ENCODE assay signal across 8 cellular contexts in genomic region chr11:67799808-67800207, GRCh38.
DNase-seq lines count a peak whose midpoint lies in the region; ATAC-seq and TF ChIP-seq lines count a peak whose summit lies in the region.
"Not testable (repeated sequence)": the region's sequence is repeated elsewhere in the genome, so short reads cannot be mapped to it uniquely, and the experiment has no call there.

No MANE protein-coding gene starts in this region.

- not testable (repeated sequence) for ATAC-seq in naive B cell (ENCODE audit: low read depth in 2 of 2)

- CTCF ChIA-PET in activated CD4-positive, alpha-beta memory T cell treated with anti-CD3 and anti-CD28 coated beads, Interleukin-2, amount 10 ng/mL, durations not matched to agents 7 days and 5 days (lab: Charles Lee): not testable (repeated sequence)

- H3K4me3 ChIP-seq in OCI-LY1 (ENCODE audit: low read depth, low read length, poor library complexity, severe bottlenecking); fibroblast of villous mesenchyme (ENCODE audit: low read depth, low read length): not testable (repeated sequence)

- peaks cover 20% of the 10 kb centered on the region for H3K4me1 Mint-ChIP-seq in activated CD4-positive, alpha-beta memory T cell treated with anti-CD3 and anti-CD28 coated beads, Interleukin-2, amount 10 ng/mL, durations not matched to agents 7 days and 5 days
- peaks cover 18% of the 10 kb centered on the region for H3K4me1 Mint-ChIP-seq in brain
- H3K4me1 Mint-ChIP-seq in naive B cell: peaks cover 0 to 20% (median 7%) of the 10 kb centered on the region in 3 donors

- H3K36me3 Mint-ChIP-seq in activated CD4-positive, alpha-beta memory T cell treated with anti-CD3 and anti-CD28 coated beads, Interleukin-2, amount 10 ng/mL, durations not matched to agents 7 days and 5 days (ENCODE audit: low read depth); brain; naive B cell: not testable (repeated sequence)

- not testable (repeated sequence) for DNase-seq in AG09319 (ENCODE audit: extremely low read depth, low read depth); fibroblast of villous mesenchyme (ENCODE audit: low read depth)
- peak; percentile 28 for DNase-seq in activated CD4-positive, alpha-beta memory T cell treated with anti-CD3 and anti-CD28 coated beads, Interleukin-2, amount 10 ng/mL, durations not matched to agents 7 days and 5 days
- peak; percentile 27 for DNase-seq in naive B cell
- DNase-seq in stimulated activated CD8-positive, alpha-beta memory T cell treated with anti-CD3 and anti-CD28 coated beads, Interleukin-4, amount 100 ng/mL, for 48 hours: peak; percentile 27

- TF ChIP-seq CTCF in AG09319 (IDR thresholded peaks at IDR 0.05; ENCODE audit: low read depth, low read length) (peak; percentile 30), GM12873 (IDR thresholded peaks at IDR 0.05; ENCODE audit: insufficient read depth, low read depth, low read length, missing control alignments) (peak; percentile 52), OCI-LY1 (IDR thresholded peaks at IDR 0.05; ENCODE audit: low read length) (peak; percentile 39), brain (conservative IDR thresholded peaks at IDR 0.05) (peak; percentile 53 to 64), fibroblast of villous mesenchyme (IDR thresholded peaks at IDR 0.05; ENCODE audit: insufficient read depth, low read depth, low read length) (peak; percentile 41)

- H3K27ac ChIP-seq in OCI-LY1 (ENCODE audit: low read depth, low read length, poor library complexity, severe bottlenecking): not testable (repeated sequence)

- H3K9ac ChIP-seq in OCI-LY1 (ENCODE audit: low read length): not testable (repeated sequence)

- H3K27ac Mint-ChIP-seq in activated CD4-positive, alpha-beta memory T cell treated with anti-CD3 and anti-CD28 coated beads, Interleukin-2, amount 10 ng/mL, durations not matched to agents 7 days and 5 days; naive B cell: not testable (repeated sequence)
- peak overlapping the region in 1 of 5 experiments; percentile 49 for H3K27ac Mint-ChIP-seq in brain

- H2AFZ ChIP-seq in OCI-LY1 (ENCODE audit: low read length): not testable (repeated sequence)

- H3K27me3 ChIP-seq in OCI-LY1 (ENCODE audit: insufficient read depth, low read length): not testable (repeated sequence)

- H3K36me3 ChIP-seq in OCI-LY1 (ENCODE audit: insufficient read depth, low read length): not testable (repeated sequence)

- H3K79me2 ChIP-seq in OCI-LY1 (ENCODE audit: insufficient read depth, low read length): not testable (repeated sequence)

- H3K4me2 ChIP-seq in OCI-LY1 (ENCODE audit: low read length): not testable (repeated sequence)

- not testable (repeated sequence) for H3K4me1 ChIP-seq in OCI-LY1 (ENCODE audit: insufficient read depth, low read length, severe bottlenecking)

- H3K27me3 Mint-ChIP-seq in activated CD4-positive, alpha-beta memory T cell treated with anti-CD3 and anti-CD28 coated beads, Interleukin-2, amount 10 ng/mL, durations not matched to agents 7 days and 5 days; brain; naive B cell: not testable (repeated sequence)

- H3K9me3 ChIP-seq in OCI-LY1 (ENCODE audit: low read length): not testable (repeated sequence)

- H4K20me1 ChIP-seq in OCI-LY1 (ENCODE audit: insufficient read depth, low read length): not testable (repeated sequence)

- H3K9me2 ChIP-seq in OCI-LY1 (ENCODE audit: low read depth, low read length): not testable (repeated sequence)

- H3K4me3 Mint-ChIP-seq in activated CD4-positive, alpha-beta memory T cell treated with anti-CD3 and anti-CD28 coated beads, Interleukin-2, amount 10 ng/mL, durations not matched to agents 7 days and 5 days; brain: not testable (repeated sequence)
- peak overlapping the region in 1 of 8 donors; percentile 46 for H3K4me3 Mint-ChIP-seq in naive B cell

- not testable (repeated sequence) for H3F3A ChIP-seq in OCI-LY1 (ENCODE audit: insufficient read depth, low read length)

- POLR2A ChIA-PET in activated CD4-positive, alpha-beta memory T cell treated with anti-CD3 and anti-CD28 coated beads, Interleukin-2, amount 10 ng/mL, durations not matched to agents 7 days and 5 days (lab: Charles Lee): not testable (repeated sequence)

- H3K9me3 Mint-ChIP-seq in activated CD4-positive, alpha-beta memory T cell treated with anti-CD3 and anti-CD28 coated beads, Interleukin-2, amount 10 ng/mL, durations not matched to agents 7 days and 5 days; brain; naive B cell: not testable (repeated sequence)
